In genomic region chr1:228225165-228225710, GRCh38 we compare ENCODE assay signal across 23 cellular contexts. TPM values are rescaled to one million over a fixed set of nuclear protein-coding genes. Genes with fewer than 3 reads are reported as not detected.
DNase-seq lines count a peak whose midpoint lies in the region; ATAC-seq, FAIRE-seq and TF ChIP-seq lines count a peak whose summit lies in the region.
"Had no signal": no experiment of that assay in that cellular context is flagged by ENCODE, and none has a peak within 500 bp of the region (broad histone marks: within the 10 kb centered on the region; RNA-seq: fewer than 3 reads in every experiment).

No MANE protein-coding gene starts in this region.

- DNase-seq in HepG2 (ENCODE audit: low spot score) (no peak), right lobe of liver (no peak), psoas muscle (no peak), foreskin fibroblast (no peak)
- DNase-seq in stimulated activated naive B cell treated with anti-CD40 and anti-IgM and Interleukin-4, amounts not matched to agents 10 μg/mL and 1 μg/mL and 100 μg/mL, for 72 hours = no peak
- DNase-seq: Caco-2; CD4-positive, CD25-positive, alpha-beta regulatory T cell; CD8-positive, alpha-beta T cell; DMS79; EL; GDM1; GM23248; H7; HCEC 1CT had no signal

- H3K27me3 Mint-ChIP-seq in stimulated activated naive B cell treated with anti-CD40 and anti-IgM and Interleukin-4, amounts not matched to agents 10 μg/mL and 1 μg/mL and 100 μg/mL, for 72 hours = no peaks in the 10 kb centered on the region
- H3K27me3 Mint-ChIP-seq: B cell; CD4-positive, CD25-positive, alpha-beta regulatory T cell had no signal

- H3K4me3 Mint-ChIP-seq in stimulated activated naive B cell treated with anti-CD40 and anti-IgM and Interleukin-4, amounts not matched to agents 10 μg/mL and 1 μg/mL and 100 μg/mL, for 72 hours = no peak overlapping the region
- H3K4me3 Mint-ChIP-seq: B cell; CD4-positive, CD25-positive, alpha-beta regulatory T cell; CD8-positive, alpha-beta T cell had no signal

- CTCF ChIA-PET in HepG2 (lab: Yijun Ruan, JAX; ENCODE audit: low intra/inter-chr PET ratio, low total read pairs) = no interaction called here

- no peak for TF ChIP-seq POLR2A in HepG2 (IDR thresholded peaks at IDR 0.05; ENCODE audit: insufficient read depth in 1 of 2, low read depth in 2 of 2, low read length in 2 of 2)
- no peak for TF ChIP-seq POLR2A in right lobe of liver (IDR thresholded peaks at IDR 0.05)

- no peak for TF ChIP-seq RAD21 in HepG2 (CRISPR knock-in tag; IDR thresholded peaks at IDR 0.05)

- H3K36me3 Mint-ChIP-seq in stimulated activated naive B cell treated with anti-CD40 and anti-IgM and Interleukin-4, amounts not matched to agents 10 μg/mL and 1 μg/mL and 100 μg/mL, for 72 hours = peaks cover 28 to 57% of the 10 kb centered on the region in 2 donors

- TF ChIP-seq CTCF in HepG2 (CRISPR knock-in tag; IDR thresholded peaks at IDR 0.05) (no peak), right lobe of liver (IDR thresholded peaks at IDR 0.05) (no peak), psoas muscle (IDR thresholded peaks at IDR 0.05) (no peak), foreskin fibroblast (IDR thresholded peaks at IDR 0.05; ENCODE audit: low read depth, low read length) (no peak)

- POLR2A ChIA-PET in HepG2 (lab: Yijun Ruan, JAX) = no interaction called here

- intact Hi-C loops in HepG2 (cut with micrococcal nuclease; ENCODE audit: unreplicated experiment) (loop anchor here (5.0 kb wide), 1 partner anchor 292 kb away; no protein-coding TSS in a partner anchor), right lobe of liver (cut with DNase I) (no loop called here), psoas muscle (cut with DNase I) (no loop called here)

- ATAC-seq in HepG2 (no peak), right lobe of liver (no peak), psoas muscle (peak in 3 of 4 donors; percentile 18 to 56 (median 49))
- no peak for ATAC-seq in stimulated activated naive B cell treated with anti-CD40 and anti-IgM and Interleukin-4, amounts not matched to agents 10 μg/mL and 1 μg/mL and 100 μg/mL, for 72 hours (replicated peaks)
- ATAC-seq: CD8-positive, alpha-beta T cell; GM12878 had no signal

- no peak overlapping the region for H3K4me2 ChIP-seq in HepG2 (ENCODE audit: low read depth, low read length)
- H3K4me2 ChIP-seq: BLaER1 had no signal

- no peak overlapping the region for H2AFZ ChIP-seq in HepG2 (ENCODE audit: low read length)
- H2AFZ ChIP-seq: GM23248 had no signal

- TF ChIP-seq EP300 in HepG2 (IDR thresholded peaks at IDR 0.05; ENCODE audit: low read depth in 2 of 2, low read length in 2 of 2) = no peak
- no peak for TF ChIP-seq EP300 in HepG2 (CRISPR knock-in tag; IDR thresholded peaks at IDR 0.05; ENCODE audit: borderline replicate concordance)

- in situ Hi-C loops in HepG2 (cut with HindIII; ENCODE audit: extremely low pct_ligation_motif_present, low pct_unique_long_range_greater_than_20kb) = no loop called here

- H3K9ac ChIP-seq in HepG2 (ENCODE audit: insufficient read depth, low read depth, low read length) = no peak overlapping the region
- no peak overlapping the region for H3K9ac ChIP-seq in subcutaneous abdominal adipose tissue (ENCODE audit: low read length in 5 of 5)
- H3K9ac ChIP-seq: BLaER1, GM23248 had no signal

- H4K20me1 ChIP-seq in HepG2 (ENCODE audit: insufficient read depth, low read length) = no peaks in the 10 kb centered on the region
- H4K20me1 ChIP-seq: BLaER1 had no signal

- H3K4me1 ChIP-seq in HepG2 (ENCODE audit: insufficient read depth, low read length) (peaks cover 29% of the 10 kb centered on the region), right lobe of liver (no peaks in the 10 kb centered on the region), psoas muscle (peaks cover 90% of the 10 kb centered on the region), subcutaneous abdominal adipose tissue (ENCODE audit: control insufficient read depth in 5 of 5, insufficient read depth in 5 of 5, low read length in 5 of 5) (no peaks in the 10 kb centered on the region)
- H3K4me1 ChIP-seq: Caco-2 had no signal

- H3K27ac Mint-ChIP-seq in stimulated activated naive B cell treated with anti-CD40 and anti-IgM and Interleukin-4, amounts not matched to agents 10 μg/mL and 1 μg/mL and 100 μg/mL, for 72 hours = no peak overlapping the region
- H3K27ac Mint-ChIP-seq: B cell; CD4-positive, CD25-positive, alpha-beta regulatory T cell; CD8-positive, alpha-beta T cell had no signal

- H3K4me3 ChIP-seq in HepG2 (replicated peaks in 1 of 3; ENCODE audit: insufficient read depth in 1 of 3, low read depth in 2 of 3, low read length in 3 of 3) (no peak overlapping the region), right lobe of liver (no peak overlapping the region), psoas muscle (no peak overlapping the region), subcutaneous abdominal adipose tissue (ENCODE audit: low read depth in 1 of 5, low read length in 5 of 5) (peak overlapping the region in 3 of 5 donors; percentile 8 to 26 (median 23)), foreskin fibroblast (ENCODE audit: low read depth in 1 of 2, low read length in 2 of 2) (no peak overlapping the region)
- H3K4me3 ChIP-seq: BLaER1, GM12878, GM23248 had no signal

- no peaks in the 10 kb centered on the region for H3K79me2 ChIP-seq in HepG2 (ENCODE audit: insufficient read depth, low read length)

- H3K9me3 Mint-ChIP-seq in stimulated activated naive B cell treated with anti-CD40 and anti-IgM and Interleukin-4, amounts not matched to agents 10 μg/mL and 1 μg/mL and 100 μg/mL, for 72 hours = peaks cover 3 to 7% of the 10 kb centered on the region in 2 donors
- H3K9me3 Mint-ChIP-seq: CD8-positive, alpha-beta T cell had no signal

- no peaks in the 10 kb centered on the region for H3K9me3 ChIP-seq in HepG2 (ENCODE audit: low read length)
- H3K9me3 ChIP-seq in right lobe of liver = no peaks in the 10 kb centered on the region
- H3K9me3 ChIP-seq in psoas muscle = no peaks in the 10 kb centered on the region
- peaks cover 5 to 21% (median 19%) of the 10 kb centered on the region in 5 donors for H3K9me3 ChIP-seq in subcutaneous abdominal adipose tissue (ENCODE audit: control insufficient read depth in 5 of 5, low read length in 5 of 5)

- 0% methylated on average over 2 of the region's 2 CpGs for WGBS in HepG2 (ENCODE audit: low lambda C conversion rate)
- 0% methylated on average over 2 of the region's 2 CpGs for WGBS in right lobe of liver (ENCODE audit: insufficient coverage, low coverage, low lambda C conversion rate, missing lambda C conversion rate)
- WGBS in psoas muscle, 3 donors = 1 to 93% (median 54%) methylated on average over 2 of the region's 2 CpGs

- no peak for FAIRE-seq in HepG2 (lab: Jason Lieb, UNC)
- FAIRE-seq: A204.1, GM12878, GM19239, H1 had no signal

- H3K27ac ChIP-seq in HepG2 (ENCODE audit: extremely low read length, insufficient read depth, low read length) (no peak overlapping the region), right lobe of liver (no peak overlapping the region), psoas muscle (peak overlapping the region; percentile 77), subcutaneous abdominal adipose tissue (ENCODE audit: low read depth, low read length) (no peak overlapping the region)
- H3K27ac ChIP-seq: 22Rv1, BLaER1, C4-2B, GM23248 had no signal

- no peaks in the 10 kb centered on the region for H3K36me3 ChIP-seq in HepG2 (replicated peaks in 1 of 2; ENCODE audit: control insufficient read depth in 1 of 2, insufficient read depth in 2 of 2, low read length in 2 of 2)
- no peaks in the 10 kb centered on the region for H3K36me3 ChIP-seq in right lobe of liver
- H3K36me3 ChIP-seq in psoas muscle (ENCODE audit: insufficient read depth in 1 of 2, low read depth in 1 of 2) = peaks cover 3 to 100% of the 10 kb centered on the region in 2 donors
- H3K36me3 ChIP-seq in subcutaneous abdominal adipose tissue (ENCODE audit: control insufficient read depth in 5 of 5, insufficient read depth in 5 of 5, low read length in 5 of 5) = peaks cover 0 to 3% (median 0%) of the 10 kb centered on the region in 5 donors

- H3K27me3 ChIP-seq in HepG2 (ENCODE audit: control insufficient read depth in 1 of 2, insufficient read depth in 2 of 2, low read length in 2 of 2) (peaks cover 0 to 5% of the 10 kb centered on the region in 2 experiments; a peak in 2 of 5 replicates), right lobe of liver (no peaks in the 10 kb centered on the region), psoas muscle (ENCODE audit: insufficient read depth in 3 of 3, low read length in 2 of 3) (no peaks in the 10 kb centered on the region), subcutaneous abdominal adipose tissue (ENCODE audit: control insufficient read depth in 5 of 5, insufficient read depth in 4 of 5, low read length in 5 of 5) (peaks cover 0 to 6% (median 2%) of the 10 kb centered on the region in 5 donors)
- H3K27me3 ChIP-seq: BLaER1 had no signal

- peaks cover 0 to 3% of the 10 kb centered on the region in 2 donors for H3K4me1 Mint-ChIP-seq in stimulated activated naive B cell treated with anti-CD40 and anti-IgM and Interleukin-4, amounts not matched to agents 10 μg/mL and 1 μg/mL and 100 μg/mL, for 72 hours
- H3K4me1 Mint-ChIP-seq: CD4-positive, CD25-positive, alpha-beta regulatory T cell had no signal

- no TSS peak for BruUV-seq in HepG2 (replicated peaks; lab: Mats Ljungman, UMichigan)

RNA-seq across cellular contexts. Expression of gene OBSCN, which starts 17.4 kb away (rescaled TPM):
- total RNA-seq in HepG2 (2016; rRNA removed; fragmentation: Illumina TruSeq; extraction: Trizol) = 0.08 and 0.20 TPM in 2 replicates
- not detected in 2 replicates for total RNA-seq in HepG2 (2016; cell fraction: cytosol; rRNA removed; fragmentation: Illumina TruSeq; extraction: Trizol; ENCODE audit: low read depth)
- total RNA-seq in HepG2 (2016; cell fraction: insoluble cytoplasmic fraction; rRNA removed; fragmentation: Illumina TruSeq; extraction: Trizol) = 0.09 and 0.13 TPM in 2 replicates
- 0.06 and 0.07 TPM in 2 replicates for total RNA-seq in HepG2 (2016; cell fraction: membrane; rRNA removed; fragmentation: Illumina TruSeq; extraction: Trizol)
- total RNA-seq in HepG2 (2016; cell fraction: nucleus; rRNA removed; fragmentation: Illumina TruSeq; extraction: Trizol) = 0.12 TPM in 1 of 2 replicates, not detected in the other
- 0.10 and 0.20 TPM in 2 replicates for polyA plus RNA-seq in HepG2 (2011; rRNA removed)
- polyA plus RNA-seq in HepG2 (2011; cell fraction: cytosol; rRNA removed) = 0.03 and 0.07 TPM in 2 replicates
- 0.58 and 1.1 TPM in 2 replicates for polyA plus RNA-seq in HepG2 (2011; cell fraction: nucleus; rRNA removed)
- 0.09 and 0.55 TPM in 2 replicates for polyA plus RNA-seq in HepG2 (2012)
- polyA plus RNA-seq in HepG2 (2016; cell fraction: cytosol; fragmentation: Illumina TruSeq; extraction: Trizol; ENCODE audit: low read depth) = not detected in 2 replicates
- polyA plus RNA-seq in HepG2 (2016; cell fraction: insoluble cytoplasmic fraction; fragmentation: Illumina TruSeq; extraction: Trizol; ENCODE audit: low read depth) = 0.08 and 0.10 TPM in 2 replicates
- not detected in 2 replicates for polyA plus RNA-seq in HepG2 (2016; cell fraction: membrane; fragmentation: Illumina TruSeq; extraction: Trizol; ENCODE audit: low read depth)
- polyA plus RNA-seq in HepG2 (2016; cell fraction: nucleus; fragmentation: Illumina TruSeq; extraction: Trizol; ENCODE audit: insufficient read depth, low read depth) = 0.14 and 0.32 TPM in 2 replicates
- polyA minus RNA-seq in HepG2 (2011; rRNA and poly(A)+ RNA removed; ENCODE audit: low replicate concordance) = 0.24 and 23.5 TPM in 2 replicates
- polyA minus RNA-seq in HepG2 (2011; cell fraction: cytosol; rRNA and poly(A)+ RNA removed) = 0.10 and 0.35 TPM in 2 replicates
- polyA minus RNA-seq in HepG2 (2011; cell fraction: nucleus; rRNA and poly(A)+ RNA removed) = 0.52 and 0.99 TPM in 2 replicates
- total RNA-seq in right lobe of liver = 1 to 10 TPM in 5 of 6 experiments, under 1 TPM in 1; 0.43 to 3.5 (median 2.0) TPM
- total RNA-seq in psoas muscle = 1,000 to 10,000 TPM; 1,061 to 1,869 (median 1,568) TPM
- polyA plus RNA-seq in psoas muscle = 100 to 1,000 TPM; 397 to 658 (median 442) TPM

RNA-seq across cellular contexts. Expression of gene IBA57, which starts 59.6 kb away (rescaled TPM):
- total RNA-seq in HepG2 (2016; rRNA removed; fragmentation: Illumina TruSeq; extraction: Trizol) (9.7 and 10.2 TPM in 2 replicates), right lobe of liver (1 to 10 TPM; 5.1 to 8.0 (median 6.1) TPM), psoas muscle (10 to 100 TPM; 11.3 to 26.2 (median 17.8) TPM)
- 0.81 and 1.6 TPM in 2 replicates for total RNA-seq in HepG2 (2016; cell fraction: cytosol; rRNA removed; fragmentation: Illumina TruSeq; extraction: Trizol; ENCODE audit: low read depth)
- 8.3 and 9.2 TPM in 2 replicates for total RNA-seq in HepG2 (2016; cell fraction: insoluble cytoplasmic fraction; rRNA removed; fragmentation: Illumina TruSeq; extraction: Trizol)
- 2.3 and 3.6 TPM in 2 replicates for total RNA-seq in HepG2 (2016; cell fraction: membrane; rRNA removed; fragmentation: Illumina TruSeq; extraction: Trizol)
- 3.8 and 4.7 TPM in 2 replicates for total RNA-seq in HepG2 (2016; cell fraction: nucleus; rRNA removed; fragmentation: Illumina TruSeq; extraction: Trizol)
- polyA plus RNA-seq in HepG2 (2011; rRNA removed) (2.3 and 4.2 TPM in 2 replicates), psoas muscle (10 to 100 TPM in 2 of 3 donors, 1 to 10 TPM in 1; 7.7 to 16.0 (median 11.5) TPM)
- polyA plus RNA-seq in HepG2 (2011; cell fraction: cytosol; rRNA removed) = 1.7 and 3.8 TPM in 2 replicates
- 3.6 and 5.6 TPM in 2 replicates for polyA plus RNA-seq in HepG2 (2011; cell fraction: nucleus; rRNA removed)
- 2.1 and 2.8 TPM in 2 replicates for polyA plus RNA-seq in HepG2 (2012)
- polyA plus RNA-seq in HepG2 (2016; cell fraction: cytosol; fragmentation: Illumina TruSeq; extraction: Trizol; ENCODE audit: low read depth) = 0.59 and 1.2 TPM in 2 replicates
- polyA plus RNA-seq in HepG2 (2016; cell fraction: insoluble cytoplasmic fraction; fragmentation: Illumina TruSeq; extraction: Trizol; ENCODE audit: low read depth) = 7.5 and 7.6 TPM in 2 replicates
- 2.2 and 2.3 TPM in 2 replicates for polyA plus RNA-seq in HepG2 (2016; cell fraction: membrane; fragmentation: Illumina TruSeq; extraction: Trizol; ENCODE audit: low read depth)
- polyA plus RNA-seq in HepG2 (2016; cell fraction: nucleus; fragmentation: Illumina TruSeq; extraction: Trizol; ENCODE audit: insufficient read depth, low read depth) = 4.3 and 5.9 TPM in 2 replicates
- 2.7 and 11.4 TPM in 2 replicates for polyA minus RNA-seq in HepG2 (2011; rRNA and poly(A)+ RNA removed; ENCODE audit: low replicate concordance)
- 3.1 and 4.6 TPM in 2 replicates for polyA minus RNA-seq in HepG2 (2011; cell fraction: cytosol; rRNA and poly(A)+ RNA removed)
- 3.7 and 5.7 TPM in 2 replicates for polyA minus RNA-seq in HepG2 (2011; cell fraction: nucleus; rRNA and poly(A)+ RNA removed)

Comparison
In these comparisons a context has a peak if more than half of its experiments do, and no peak if none do; other contexts are left out.
1. ATAC-seq: peak in psoas muscle (3 of 4); none in HepG2 (single experiment), right lobe of liver (0 of 4) and stimulated activated naive B cell treated with anti-CD40 and anti-IgM and Interleukin-4, amounts not matched to agents 10 μg/mL and 1 μg/mL and 100 μg/mL, for 72 hours (0 of 2).
2. H3K4me3 ChIP-seq: peak in subcutaneous abdominal adipose tissue (3 of 5); none in HepG2 (0 of 3), right lobe of liver (0 of 3), psoas muscle (single experiment) and foreskin fibroblast (0 of 2).
3. RNA of gene OBSCN, which starts 17.4 kb away (total RNA-seq): 1,061 to 1,869 TPM in psoas muscle; 0.43 to 3.5 TPM in right lobe of liver and 0.06 to 0.20 TPM in HepG2; every median in the first group is over 100 times any median in the second.